Comparison of ENCODE assay signal across 18 cellular contexts in the genomic region with DNA sequence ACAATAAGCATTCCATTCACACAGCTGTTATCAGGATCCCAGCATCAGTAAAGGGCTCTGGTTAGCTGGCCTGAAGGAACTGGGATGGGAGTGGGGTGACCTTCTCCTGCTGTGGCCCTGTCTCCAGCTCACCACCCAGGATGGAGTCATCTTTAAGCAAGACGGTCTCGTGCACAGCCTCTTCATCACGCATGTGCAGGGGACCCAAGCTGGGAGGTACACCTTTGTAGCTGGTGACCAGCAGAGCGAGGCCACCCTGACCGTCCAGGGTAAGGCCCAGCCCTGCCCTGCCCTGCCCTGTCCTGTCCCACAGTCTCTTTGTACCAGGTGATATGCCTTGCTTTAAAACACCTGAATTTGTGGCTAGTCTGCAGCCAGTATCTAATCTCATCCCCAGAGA. TPM values are rescaled to one million over a fixed set of nuclear protein-coding genes. Genes with fewer than 3 reads are reported as not detected.
"Had no signal": no experiment of that assay in that cellular context is flagged by ENCODE, and none has a peak within 500 bp of the region (broad histone marks: within the 10 kb centered on the region; RNA-seq: fewer than 3 reads in every experiment).

No MANE protein-coding gene starts in this region.

- H3K9me3 ChIP-seq: body of pancreas, mucosa of descending colon, psoas muscle, right lobe of liver had no signal

- H3K27me3 ChIP-seq: body of pancreas, right lobe of liver had no signal

- ATAC-seq: body of pancreas; left cardiac atrium; mucosa of descending colon; naive thymus-derived CD8-positive, alpha-beta T cell; right lobe of liver had no signal

- H3K4me3 ChIP-seq: body of pancreas, mucosa of descending colon, psoas muscle, right lobe of liver had no signal

- H3K27ac ChIP-seq: body of pancreas, psoas muscle, right lobe of liver had no signal

- DNase-seq: activated CD4-positive, alpha-beta memory T cell treated with anti-CD3 and anti-CD28 coated beads, Interleukin-2, amount 10 ng/mL, durations not matched to agents 7 days and 5 days; activated CD8-positive, alpha-beta memory T cell treated with anti-CD3 and anti-CD28 coated beads, Interleukin-2, amount 50 U/mL, for 4 hours; amniotic stem cell; body of pancreas; cerebellar nuclear complex; immature natural killer cell; left cardiac atrium; mucosa of descending colon; occipital lobe; psoas muscle; stimulated activated CD4-positive, alpha-beta T cell treated with anti-CD3 and anti-CD28 coated beads, Interleukin-2, amount 100 ng/mL, for 24 hours; stimulated activated naive B cell treated with anti-CD40 and anti-IgM and Interleukin-4, amounts not matched to agents 10 μg/mL and 1 μg/mL and 100 μg/mL, for 72 hours; substantia nigra; T-helper 2 cell had no signal

- H3K4me1 ChIP-seq: body of pancreas, psoas muscle, right lobe of liver had no signal

- H3K36me3 ChIP-seq: right lobe of liver had no signal

RNA-seq across cellular contexts. Expression of a gene that starts 24.3 kb away (rescaled TPM):
- total RNA-seq: activated CD4-positive, alpha-beta memory T cell treated with anti-CD3 and anti-CD28 coated beads, Interleukin-2, amount 10 ng/mL, durations not matched to agents 7 days and 5 days; activated naive CD4-positive, alpha-beta T cell treated with anti-CD3 and anti-CD28 coated beads, Interleukin-2, amount 50 U/mL, for 72 hours; lung microvascular endothelial cell; naive thymus-derived CD8-positive, alpha-beta T cell; occipital lobe had no signal
- polyA plus RNA-seq: immature natural killer cell; naive thymus-derived CD8-positive, alpha-beta T cell had no signal
